8 cellular contexts compared by ENCODE assay signal in the genomic region with DNA sequence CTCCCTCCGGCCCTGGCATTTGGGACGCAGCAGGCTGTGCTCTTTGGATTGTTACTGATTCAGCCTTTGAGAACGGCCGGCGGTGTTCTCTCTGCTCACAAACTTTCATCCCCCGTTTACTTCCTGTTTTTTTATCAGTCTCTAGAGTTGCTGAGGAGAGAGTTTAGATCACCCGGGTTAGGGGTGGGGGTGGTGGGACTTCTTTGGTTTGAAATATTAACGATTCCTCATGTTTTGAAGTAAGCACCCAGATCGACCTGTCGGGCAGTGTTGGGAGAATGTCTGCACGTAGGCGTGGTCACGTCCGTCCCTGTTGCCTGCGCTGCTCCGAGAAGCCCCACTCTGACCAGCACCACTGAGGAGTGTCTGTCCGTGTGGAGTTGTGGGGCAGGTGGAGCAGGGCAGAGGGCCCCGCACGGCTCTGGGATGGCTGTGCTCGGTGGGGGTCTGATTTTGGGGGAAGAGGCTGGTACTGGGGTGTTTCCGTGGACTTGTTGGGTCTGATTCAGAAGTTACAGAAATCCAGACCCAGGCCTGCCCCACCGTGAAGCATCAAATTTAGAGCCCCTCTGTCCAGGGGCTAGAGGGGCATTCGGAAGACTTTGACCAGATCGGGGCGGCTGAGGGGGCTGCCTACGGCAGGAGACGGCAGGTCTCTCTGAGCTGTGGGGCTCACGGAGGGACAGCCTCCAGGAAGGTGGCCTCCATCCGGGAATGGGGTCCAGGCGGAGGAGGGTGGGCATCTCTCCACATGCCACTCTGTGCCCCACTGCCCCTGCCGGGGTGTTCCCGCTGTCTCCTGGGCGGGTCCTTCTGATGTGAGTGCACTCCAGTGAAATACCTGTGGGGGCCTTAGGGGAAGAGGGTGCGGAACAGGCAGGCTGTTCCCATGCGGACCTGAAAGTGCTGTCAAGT. TPM values are rescaled to one million over a fixed set of nuclear protein-coding genes. Genes with fewer than 3 reads are reported as not detected.
DNase-seq lines count a peak whose midpoint lies in the region; ATAC-seq and TF ChIP-seq lines count a peak whose summit lies in the region.

No MANE protein-coding gene starts in this region.

- in situ Hi-C loops in GM13976 (cut with MboI; ENCODE audit: low sequenced_read_pairs, unreplicated experiment) (no loop called here), brain microvascular endothelial cell (cut with HindIII; ENCODE audit: low pct_ligation_motif_present, low sequenced_read_pairs) (no loop called here)

- intact Hi-C loops in ovary (cut with DNase I), result loop anchor here (5.0 to 10.0 kb wide), 6 partner anchors 70 to 320 kb away; a partner anchor contains a TSS

- no peak overlapping the region for H3K4me3 ChIP-seq in OCI-LY3 (ENCODE audit: low read length)
- H3K4me3 ChIP-seq in effector memory CD4-positive, alpha-beta T cell (ENCODE audit: insufficient read depth, low read depth, low read length, poor library complexity, severe bottlenecking), result peak overlapping the region; percentile 54
- H3K4me3 ChIP-seq in ovary, result peak overlapping the region; percentile 25
- H3K4me3 ChIP-seq in brain microvascular endothelial cell (ENCODE audit: low read depth, low read length), result no peak overlapping the region

- H2AFZ ChIP-seq in OCI-LY3 (ENCODE audit: low read depth, low read length), result no peak overlapping the region

- no peaks in the 10 kb centered on the region for H3K27me3 ChIP-seq in OCI-LY3 (ENCODE audit: low read depth, low read length)
- H3K27me3 ChIP-seq in effector memory CD4-positive, alpha-beta T cell (replicated peaks; ENCODE audit: control insufficient read depth, insufficient read depth, low read length, poor library complexity, severe bottlenecking), result no peaks in the 10 kb centered on the region
- no peaks in the 10 kb centered on the region for H3K27me3 ChIP-seq in ovary
- H3K27me3 ChIP-seq in brain microvascular endothelial cell (replicated peaks), result no peaks in the 10 kb centered on the region

- H4K20me1 ChIP-seq in OCI-LY3 (ENCODE audit: insufficient read depth, low read length), result no peaks in the 10 kb centered on the region

- WGBS in ovary, 3 donors, result 55 to 62% (median 57%) methylated on average over 35 of the region's 35 CpGs

- H3K9ac ChIP-seq in OCI-LY3 (ENCODE audit: low read length), result no peak overlapping the region

- no peaks in the 10 kb centered on the region for H3K79me2 ChIP-seq in OCI-LY3 (ENCODE audit: low read length)

- TF ChIP-seq EP300 in ovary (IDR thresholded peaks at IDR 0.05), result no peak

- no peak for TF ChIP-seq CTCF in GM13976 (IDR thresholded peaks at IDR 0.05; ENCODE audit: borderline replicate concordance, control extremely low read depth, extremely low read depth, insufficient read depth, missing control alignments)
- TF ChIP-seq CTCF in OCI-LY3 (IDR thresholded peaks at IDR 0.05; ENCODE audit: low read depth, low read length), result no peak
- no peak for TF ChIP-seq CTCF in ovary (IDR thresholded peaks at IDR 0.05)
- TF ChIP-seq CTCF in brain microvascular endothelial cell (IDR thresholded peaks at IDR 0.05; ENCODE audit: low read depth, low read length, missing control alignments), result no peak

- no peak for ATAC-seq in GM19395 (IDR thresholded peaks at IDR 0.05; ENCODE audit: unreplicated experiment)

- DNase-seq in GM13976 (ENCODE audit: low spot score), result peak; percentile 64
- no peak for DNase-seq in effector memory CD4-positive, alpha-beta T cell
- peak in 4 of 5 donors; percentile 8 to 31 (median 22) for DNase-seq in ovary
- DNase-seq in GM19240 (ENCODE audit: insufficient read length, low spot score), result no peak
- DNase-seq in stimulated activated CD4-positive, alpha-beta T cell treated with anti-CD3 and anti-CD28 coated beads, Interleukin-4, amount 100 ng/mL, for 1 hour, result no peak
- DNase-seq in brain microvascular endothelial cell, result no peak

- H3K4me2 ChIP-seq in OCI-LY3 (ENCODE audit: low read length), result peak overlapping the region; percentile 43

- H3K27ac ChIP-seq in OCI-LY3 (ENCODE audit: low read length) (no peak overlapping the region), ovary (no peak overlapping the region), brain microvascular endothelial cell (no peak overlapping the region)
- peak overlapping the region; percentile 53 for H3K27ac ChIP-seq in effector memory CD4-positive, alpha-beta T cell (ENCODE audit: insufficient read depth, low read length, poor library complexity, severe bottlenecking)

- TF ChIP-seq POLR2A in ovary (IDR thresholded peaks at IDR 0.05), result no peak

- H3K9me3 ChIP-seq in OCI-LY3 (ENCODE audit: insufficient read depth, low read length) (no peaks in the 10 kb centered on the region), ovary (no peaks in the 10 kb centered on the region)
- no peaks in the 10 kb centered on the region for H3K9me3 ChIP-seq in effector memory CD4-positive, alpha-beta T cell (ENCODE audit: control insufficient read depth, low read length)

- H3K4me1 ChIP-seq in OCI-LY3 (ENCODE audit: low read length) (no peaks in the 10 kb centered on the region; the same call in 1 of the 2 replicates), ovary (ENCODE audit: insufficient read depth) (peaks cover 22% of the 10 kb centered on the region)
- peaks cover 27% of the 10 kb centered on the region for H3K4me1 ChIP-seq in effector memory CD4-positive, alpha-beta T cell (ENCODE audit: control insufficient read depth, insufficient read depth, low read length, poor library complexity, severe bottlenecking)

- H3K36me3 ChIP-seq in OCI-LY3 (replicated peaks; ENCODE audit: low read depth, low read length) (no peaks in the 10 kb centered on the region), ovary (no peaks in the 10 kb centered on the region), brain microvascular endothelial cell (replicated peaks) (no peaks in the 10 kb centered on the region)
- no peaks in the 10 kb centered on the region for H3K36me3 ChIP-seq in effector memory CD4-positive, alpha-beta T cell (ENCODE audit: control insufficient read depth, insufficient read depth, low read length)

RNA-seq across cellular contexts. Expression of a gene that starts 7.4 kb away (rescaled TPM):
- 10 to 100 TPM; 19.8 to 41.2 (median 35.3) TPM for total RNA-seq in ovary
- 10 to 100 TPM; 20.2 to 41.2 TPM for polyA plus RNA-seq in ovary

Comparison
In these comparisons a context has a peak if more than half of its experiments do, and no peak if none do; other contexts are left out.
1. DNase-seq: peak in GM13976 (single experiment) and ovary (4 of 5); none in effector memory CD4-positive, alpha-beta T cell (0 of 3), GM19240 (single experiment), stimulated activated CD4-positive, alpha-beta T cell treated with anti-CD3 and anti-CD28 coated beads, Interleukin-4, amount 100 ng/mL, for 1 hour (single experiment) and brain microvascular endothelial cell (single experiment).
2. H3K4me3 ChIP-seq: peak in effector memory CD4-positive, alpha-beta T cell (single experiment) and ovary (single experiment); none in OCI-LY3 (single experiment) and brain microvascular endothelial cell (single experiment).